1 cellular context compared by ENCODE assay signal in the genomic region with DNA sequence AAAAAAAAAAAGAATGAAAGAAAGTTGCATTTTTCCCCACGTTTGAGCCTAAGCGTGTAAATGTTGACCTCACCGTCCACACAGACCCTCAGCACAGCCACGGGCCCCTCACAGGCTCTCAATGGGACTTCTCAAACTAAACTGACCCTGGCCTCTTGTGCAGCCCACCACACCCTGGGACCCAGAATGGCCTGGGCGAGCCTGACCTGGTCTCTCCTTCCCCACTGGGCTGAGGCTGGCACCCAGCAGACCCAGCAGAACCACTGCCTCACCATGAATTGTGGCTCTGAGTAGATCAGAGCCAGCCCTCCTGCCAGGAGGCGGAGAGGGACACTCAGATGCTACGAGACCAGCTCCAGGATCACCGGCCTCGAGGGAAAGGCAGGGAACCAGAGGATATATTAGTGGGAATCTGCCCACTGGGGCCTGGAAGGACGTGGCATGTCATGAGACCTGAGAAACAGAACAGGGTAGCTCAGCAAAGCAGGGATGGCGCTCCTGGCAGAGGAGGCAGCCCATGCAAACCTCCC.
TF ChIP-seq lines count a peak whose summit lies in the region.

No MANE protein-coding gene starts in this region.

TF ChIP-seq in H1, 55 proteins besides CTCF, POLR2A, EP300 and RAD21:
- TF ChIP-seq KDM4A (IDR thresholded peaks at IDR 0.05; ENCODE audit: low read depth, low read length, severe bottlenecking) (no peak), POLR2AphosphoS5 (IDR thresholded peaks at IDR 0.05; ENCODE audit: low read depth, low read length) (no peak), GTF2F1 (IDR thresholded peaks at IDR 0.05; ENCODE audit: borderline replicate concordance, low read depth, low read length) (no peak), CEBPB (IDR thresholded peaks at IDR 0.05; ENCODE audit: low read depth, low read length) (no peak), POU5F1 (IDR thresholded peaks at IDR 0.05; ENCODE audit: low read depth, low read length) (no peak), TAF7 (optimal IDR thresholded peaks at IDR 0.05; ENCODE audit: borderline replicate concordance, low read depth, low read length) (no peak), JUND (IDR thresholded peaks at IDR 0.05; ENCODE audit: low read length) (no peak), ZNF274 (IDR thresholded peaks at IDR 0.05; ENCODE audit: borderline replicate concordance, extremely low read depth, low read length) (no peak), JUN (IDR thresholded peaks at IDR 0.05; ENCODE audit: low read depth, low read length) (no peak), BCL11A (IDR thresholded peaks at IDR 0.05; ENCODE audit: low read depth in 2 of 2, low read length in 2 of 2) (no peak), SUZ12 (IDR thresholded peaks at IDR 0.05; ENCODE audit: low read length) (no peak), SIRT6 (IDR thresholded peaks at IDR 0.05; ENCODE audit: low read length) (no peak), TBP (IDR thresholded peaks at IDR 0.05; ENCODE audit: low read depth, low read length) (no peak), BACH1 (IDR thresholded peaks at IDR 0.05; ENCODE audit: low read length) (no peak), CTBP2 (IDR thresholded peaks at IDR 0.05; ENCODE audit: borderline replicate concordance, insufficient read depth, insufficient read length, low read length) (no peak), PHF8 (conservative IDR thresholded peaks at IDR 0.05; ENCODE audit: low read depth, low read length) (no peak), CHD1 (IDR thresholded peaks at IDR 0.05; ENCODE audit: low read depth, low read length) (no peak)
- TF ChIP-seq, protein P1, sequence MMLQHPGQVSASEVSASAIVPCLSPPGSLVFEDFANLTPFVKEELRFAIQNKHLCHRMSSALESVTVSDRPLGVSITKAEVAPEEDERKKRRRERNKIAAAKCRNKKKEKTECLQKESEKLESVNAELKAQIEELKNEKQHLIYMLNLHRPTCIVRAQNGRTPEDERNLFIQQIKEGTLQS (IDR thresholded peaks at IDR 0.05; ENCODE audit: insufficient read depth, low read depth, low read length), result no peak
- TF ChIP-seq, protein P2, sequence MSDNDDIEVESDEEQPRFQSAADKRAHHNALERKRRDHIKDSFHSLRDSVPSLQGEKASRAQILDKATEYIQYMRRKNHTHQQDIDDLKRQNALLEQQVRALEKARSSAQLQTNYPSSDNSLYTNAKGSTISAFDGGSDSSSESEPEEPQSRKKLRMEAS (IDR thresholded peaks at IDR 0.05), result no peak
- TF ChIP-seq, protein P3, sequence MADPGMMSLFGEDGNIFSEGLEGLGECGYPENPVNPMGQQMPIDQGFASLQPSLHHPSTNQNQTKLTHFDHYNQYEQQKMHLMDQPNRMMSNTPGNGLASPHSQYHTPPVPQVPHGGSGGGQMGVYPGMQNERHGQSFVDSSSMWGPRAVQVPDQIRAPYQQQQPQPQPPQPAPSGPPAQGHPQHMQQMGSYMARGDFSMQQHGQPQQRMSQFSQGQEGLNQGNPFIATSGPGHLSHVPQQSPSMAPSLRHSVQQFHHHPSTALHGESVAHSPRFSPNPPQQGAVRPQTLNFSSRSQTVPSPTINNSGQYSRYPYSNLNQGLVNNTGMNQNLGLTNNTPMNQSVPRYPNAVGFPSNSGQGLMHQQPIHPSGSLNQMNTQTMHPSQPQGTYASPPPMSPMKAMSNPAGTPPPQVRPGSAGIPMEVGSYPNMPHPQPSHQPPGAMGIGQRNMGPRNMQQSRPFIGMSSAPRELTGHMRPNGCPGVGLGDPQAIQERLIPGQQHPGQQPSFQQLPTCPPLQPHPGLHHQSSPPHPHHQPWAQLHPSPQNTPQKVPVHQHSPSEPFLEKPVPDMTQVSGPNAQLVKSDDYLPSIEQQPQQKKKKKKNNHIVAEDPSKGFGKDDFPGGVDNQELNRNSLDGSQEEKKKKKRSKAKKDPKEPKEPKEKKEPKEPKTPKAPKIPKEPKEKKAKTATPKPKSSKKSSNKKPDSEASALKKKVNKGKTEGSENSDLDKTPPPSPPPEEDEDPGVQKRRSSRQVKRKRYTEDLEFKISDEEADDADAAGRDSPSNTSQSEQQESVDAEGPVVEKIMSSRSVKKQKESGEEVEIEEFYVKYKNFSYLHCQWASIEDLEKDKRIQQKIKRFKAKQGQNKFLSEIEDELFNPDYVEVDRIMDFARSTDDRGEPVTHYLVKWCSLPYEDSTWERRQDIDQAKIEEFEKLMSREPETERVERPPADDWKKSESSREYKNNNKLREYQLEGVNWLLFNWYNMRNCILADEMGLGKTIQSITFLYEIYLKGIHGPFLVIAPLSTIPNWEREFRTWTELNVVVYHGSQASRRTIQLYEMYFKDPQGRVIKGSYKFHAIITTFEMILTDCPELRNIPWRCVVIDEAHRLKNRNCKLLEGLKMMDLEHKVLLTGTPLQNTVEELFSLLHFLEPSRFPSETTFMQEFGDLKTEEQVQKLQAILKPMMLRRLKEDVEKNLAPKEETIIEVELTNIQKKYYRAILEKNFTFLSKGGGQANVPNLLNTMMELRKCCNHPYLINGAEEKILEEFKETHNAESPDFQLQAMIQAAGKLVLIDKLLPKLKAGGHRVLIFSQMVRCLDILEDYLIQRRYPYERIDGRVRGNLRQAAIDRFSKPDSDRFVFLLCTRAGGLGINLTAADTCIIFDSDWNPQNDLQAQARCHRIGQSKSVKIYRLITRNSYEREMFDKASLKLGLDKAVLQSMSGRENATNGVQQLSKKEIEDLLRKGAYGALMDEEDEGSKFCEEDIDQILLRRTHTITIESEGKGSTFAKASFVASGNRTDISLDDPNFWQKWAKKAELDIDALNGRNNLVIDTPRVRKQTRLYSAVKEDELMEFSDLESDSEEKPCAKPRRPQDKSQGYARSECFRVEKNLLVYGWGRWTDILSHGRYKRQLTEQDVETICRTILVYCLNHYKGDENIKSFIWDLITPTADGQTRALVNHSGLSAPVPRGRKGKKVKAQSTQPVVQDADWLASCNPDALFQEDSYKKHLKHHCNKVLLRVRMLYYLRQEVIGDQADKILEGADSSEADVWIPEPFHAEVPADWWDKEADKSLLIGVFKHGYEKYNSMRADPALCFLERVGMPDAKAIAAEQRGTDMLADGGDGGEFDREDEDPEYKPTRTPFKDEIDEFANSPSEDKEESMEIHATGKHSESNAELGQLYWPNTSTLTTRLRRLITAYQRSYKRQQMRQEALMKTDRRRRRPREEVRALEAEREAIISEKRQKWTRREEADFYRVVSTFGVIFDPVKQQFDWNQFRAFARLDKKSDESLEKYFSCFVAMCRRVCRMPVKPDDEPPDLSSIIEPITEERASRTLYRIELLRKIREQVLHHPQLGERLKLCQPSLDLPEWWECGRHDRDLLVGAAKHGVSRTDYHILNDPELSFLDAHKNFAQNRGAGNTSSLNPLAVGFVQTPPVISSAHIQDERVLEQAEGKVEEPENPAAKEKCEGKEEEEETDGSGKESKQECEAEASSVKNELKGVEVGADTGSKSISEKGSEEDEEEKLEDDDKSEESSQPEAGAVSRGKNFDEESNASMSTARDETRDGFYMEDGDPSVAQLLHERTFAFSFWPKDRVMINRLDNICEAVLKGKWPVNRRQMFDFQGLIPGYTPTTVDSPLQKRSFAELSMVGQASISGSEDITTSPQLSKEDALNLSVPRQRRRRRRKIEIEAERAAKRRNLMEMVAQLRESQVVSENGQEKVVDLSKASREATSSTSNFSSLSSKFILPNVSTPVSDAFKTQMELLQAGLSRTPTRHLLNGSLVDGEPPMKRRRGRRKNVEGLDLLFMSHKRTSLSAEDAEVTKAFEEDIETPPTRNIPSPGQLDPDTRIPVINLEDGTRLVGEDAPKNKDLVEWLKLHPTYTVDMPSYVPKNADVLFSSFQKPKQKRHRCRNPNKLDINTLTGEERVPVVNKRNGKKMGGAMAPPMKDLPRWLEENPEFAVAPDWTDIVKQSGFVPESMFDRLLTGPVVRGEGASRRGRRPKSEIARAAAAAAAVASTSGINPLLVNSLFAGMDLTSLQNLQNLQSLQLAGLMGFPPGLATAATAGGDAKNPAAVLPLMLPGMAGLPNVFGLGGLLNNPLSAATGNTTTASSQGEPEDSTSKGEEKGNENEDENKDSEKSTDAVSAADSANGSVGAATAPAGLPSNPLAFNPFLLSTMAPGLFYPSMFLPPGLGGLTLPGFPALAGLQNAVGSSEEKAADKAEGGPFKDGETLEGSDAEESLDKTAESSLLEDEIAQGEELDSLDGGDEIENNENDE (IDR thresholded peaks at IDR 0.05; ENCODE audit: insufficient replicate concordance, low read length), result no peak
